ENCODE assay signal across 33 cellular contexts in the genomic region with DNA sequence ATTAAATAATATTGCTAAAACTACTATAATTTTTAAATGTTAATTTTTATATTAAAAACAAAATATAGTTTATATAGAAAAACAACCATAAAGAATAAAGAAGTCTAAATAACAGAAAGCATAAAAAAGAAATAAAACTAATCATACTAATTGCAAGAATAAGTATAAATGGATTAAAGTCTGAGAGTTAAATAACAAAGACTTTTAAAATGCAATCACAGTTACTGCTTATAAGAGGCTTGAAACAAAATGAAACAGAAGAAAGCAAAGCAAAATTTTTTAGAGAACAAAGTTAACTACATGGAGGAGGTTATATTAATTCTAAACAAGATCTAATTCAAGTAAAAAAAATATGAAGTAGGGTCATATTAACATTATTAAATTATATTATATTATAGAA. TPM values are rescaled to one million over a fixed set of nuclear protein-coding genes. Genes with fewer than 3 reads are reported as not detected.
"Had no signal": no experiment of that assay in that cellular context is flagged by ENCODE, and none has a peak within 500 bp of the region (broad histone marks: within the 10 kb centered on the region; RNA-seq: fewer than 3 reads in every experiment).

No MANE protein-coding gene starts in this region.

- H3K4me1 Mint-ChIP-seq: immature natural killer cell; naive B cell; natural killer cell; stimulated activated naive B cell treated with anti-CD40 and anti-IgM and Interleukin-4, amounts not matched to agents 10 μg/mL and 1 μg/mL and 100 μg/mL, for 72 hours had no signal

- H3K9me3 ChIP-seq: left lung, lower lobe of right lung, neutrophil, right atrium auricular region, right lobe of liver, stomach, testis, thyroid gland, transverse colon, upper lobe of left lung, vagina had no signal

- H3K36me3 ChIP-seq: left lung, lower lobe of right lung, neural progenitor cell, neutrophil, right atrium auricular region, right lobe of liver, stomach, thyroid gland, transverse colon, upper lobe of left lung, vagina had no signal

- DNase-seq: hypothalamus; immature natural killer cell; islet precursor cell; kidney glomerular epithelial cell; left colon; left lung; lower lobe of right lung; mammary epithelial cell; mesendoderm; naive B cell; natural killer cell; nephron progenitor cell; occipital lobe; right lobe of liver; stimulated activated CD4-positive, alpha-beta T cell treated with anti-CD3 and anti-CD28 coated beads, Interleukin-12 subunit alpha, Interleukin-12 subunit beta, amount 100 ng/mL, for 4 hours; stimulated activated CD4-positive, alpha-beta T cell treated with anti-CD3 and anti-CD28 coated beads, Interleukin-15, amount 100 ng/mL, for 24 hours; stimulated activated CD4-positive, alpha-beta T cell treated with anti-CD3 and anti-CD28 coated beads, Interleukin-2, amount 100 ng/mL, for 24 hours; stimulated activated CD4-positive, alpha-beta T cell treated with anti-CD3 and anti-CD28 coated beads, Interleukin-4, amount 100 ng/mL, for 1 hour; stimulated activated naive B cell treated with anti-CD40 and anti-IgM and Interleukin-4, amounts not matched to agents 10 μg/mL and 1 μg/mL and 100 μg/mL, for 72 hours; stimulated activated naive CD8-positive, alpha-beta T cell treated with anti-CD3 and anti-CD28 coated beads, Interleukin-15, Interleukin-2, amounts not matched to agents 100 U/mL and 50 U/mL, for 24 hours; stomach; testis; thyroid gland; transverse colon; upper lobe of left lung had no signal

- ATAC-seq: left colon; left lung; lower lobe of right lung; natural killer cell; right lobe of liver; stimulated activated naive B cell treated with anti-CD40 and anti-IgM and Interleukin-4, amounts not matched to agents 10 μg/mL and 1 μg/mL and 100 μg/mL, for 72 hours; stimulated activated naive CD8-positive, alpha-beta T cell treated with anti-CD3 and anti-CD28 coated beads, Interleukin-15, Interleukin-2, amounts not matched to agents 100 U/mL and 50 U/mL, for 24 hours had no signal

- H3K27ac ChIP-seq: left lung, lower lobe of right lung, neural progenitor cell, neutrophil, right atrium auricular region, right lobe of liver, testis, thyroid gland, upper lobe of left lung, vagina had no signal

- H3K4me1 ChIP-seq: left lung, neural progenitor cell, right atrium auricular region, testis, thyroid gland had no signal

- H3K27me3 Mint-ChIP-seq: progenitor cell of endocrine pancreas had no signal

- H3K4me3 ChIP-seq: left lung, lower lobe of right lung, neural progenitor cell, right atrium auricular region, right lobe of liver, stomach, testis, thyroid gland, transverse colon, upper lobe of left lung, vagina had no signal

- H3K27ac Mint-ChIP-seq: immature natural killer cell; mesothelial cell of epicardium; naive B cell; natural killer cell; nephron progenitor cell; neural progenitor cell; progenitor cell of endocrine pancreas; stimulated activated naive B cell treated with anti-CD40 and anti-IgM and Interleukin-4, amounts not matched to agents 10 μg/mL and 1 μg/mL and 100 μg/mL, for 72 hours had no signal

- H3K36me3 Mint-ChIP-seq: immature natural killer cell; mesothelial cell of epicardium; natural killer cell; neural progenitor cell; stimulated activated naive B cell treated with anti-CD40 and anti-IgM and Interleukin-4, amounts not matched to agents 10 μg/mL and 1 μg/mL and 100 μg/mL, for 72 hours had no signal

- H3K27me3 ChIP-seq: neural progenitor cell, neutrophil, right atrium auricular region, right lobe of liver, stomach, testis, thyroid gland, transverse colon, upper lobe of left lung, vagina had no signal

- H3K9me3 Mint-ChIP-seq: nephron progenitor cell, neural progenitor cell had no signal

- H3K4me3 Mint-ChIP-seq: immature natural killer cell; mesothelial cell of epicardium; naive B cell; natural killer cell; nephron progenitor cell; neural progenitor cell; stimulated activated naive B cell treated with anti-CD40 and anti-IgM and Interleukin-4, amounts not matched to agents 10 μg/mL and 1 μg/mL and 100 μg/mL, for 72 hours had no signal

RNA-seq across cellular contexts. Expression of gene PRR15, which starts 41.1 kb away (rescaled TPM):
- total RNA-seq: mononuclear cell, natural killer cell, occipital lobe, skeletal muscle tissue, vagina had no signal
- polyA plus RNA-seq: immature natural killer cell had no signal
